ENCODE assay signal across 8 cellular contexts in genomic region chr2:231680284-231680991, GRCh38.
A peak's percentile ranks its signal among the peaks of the same experiment; 100 is the strongest.
DNase-seq lines count a peak whose midpoint lies in the region; ATAC-seq and FAIRE-seq lines count a peak whose summit lies in the region.

No MANE protein-coding gene starts in this region.

- H3K9me3 ChIP-seq in mucosa of rectum (ENCODE audit: control insufficient read depth in 2 of 2, low read length in 2 of 2), result no peaks in the 10 kb centered on the region

- peak overlapping the region; percentile 88 to 89 for H3K27ac ChIP-seq in mucosa of rectum (ENCODE audit: low read depth in 2 of 2, low read length in 2 of 2)

- no peaks in the 10 kb centered on the region for H3K9me3 Mint-ChIP-seq in central memory CD8-positive, alpha-beta T cell

- no peaks in the 10 kb centered on the region for H3K27me3 ChIP-seq in mucosa of rectum (ENCODE audit: control insufficient read depth in 2 of 2, insufficient read depth in 2 of 2, low read length in 2 of 2)

- H3K4me1 ChIP-seq in mucosa of rectum (ENCODE audit: control insufficient read depth in 2 of 2, insufficient read depth in 2 of 2, low read length in 2 of 2), result peaks cover 19 to 22% of the 10 kb centered on the region in 2 donors

- H3K36me3 ChIP-seq in mucosa of rectum (ENCODE audit: control insufficient read depth in 2 of 2, insufficient read depth in 2 of 2, low read length in 2 of 2), result no peaks in the 10 kb centered on the region

- DNase-seq in GM18507 (ENCODE audit: extremely low spot score, insufficient read length, low read depth) (no peak), NCI-H1105 treated with DMSO at 0.1 percent for 48 hours (lab: John Stamatoyannopoulos, UW) (peak; percentile 58), NCI-H187 treated with DMSO at 0.1 percent for 48 hours (lab: John Stamatoyannopoulos, UW) (no peak), NCI-H1694 treated with DMSO at 0.1 percent for 48 hours (lab: John Stamatoyannopoulos, UW) (no peak), GM19239 (ENCODE audit: insufficient read length, low spot score) (no peak)
- no peak for DNase-seq in central memory CD8-positive, alpha-beta T cell (ENCODE audit: low spot score in 2 of 2)

- no peak for ATAC-seq in central memory CD8-positive, alpha-beta T cell (replicated peaks; ENCODE audit: extremely low read depth, poor library complexity, severe bottlenecking)
- no peak for ATAC-seq in GM18907 (IDR thresholded peaks at IDR 0.05; ENCODE audit: unreplicated experiment)

- H3K27ac Mint-ChIP-seq in central memory CD8-positive, alpha-beta T cell (ENCODE audit: low read depth), result no peak overlapping the region

- H3K36me3 Mint-ChIP-seq in central memory CD8-positive, alpha-beta T cell (ENCODE audit: insufficient read depth), result no peaks in the 10 kb centered on the region

- FAIRE-seq in GM18507 (lab: Jason Lieb, UNC) (peak; percentile 38), GM19239 (lab: Jason Lieb, UNC) (no peak)

- H3K4me3 ChIP-seq in mucosa of rectum (ENCODE audit: low read length in 2 of 2), result peak overlapping the region; percentile 65 to 67

- H3K9ac ChIP-seq in mucosa of rectum (ENCODE audit: low read depth in 1 of 2, low read length in 2 of 2), result peak overlapping the region; percentile 70 to 84

- peaks cover 18% of the 10 kb centered on the region for H3K27me3 Mint-ChIP-seq in central memory CD8-positive, alpha-beta T cell

- peak overlapping the region; percentile 43 for H3K4me3 Mint-ChIP-seq in central memory CD8-positive, alpha-beta T cell

- H3K4me1 Mint-ChIP-seq in central memory CD8-positive, alpha-beta T cell, result peaks cover 6% of the 10 kb centered on the region
